ENCODE assay signal across 20 cellular contexts in the genomic region with DNA sequence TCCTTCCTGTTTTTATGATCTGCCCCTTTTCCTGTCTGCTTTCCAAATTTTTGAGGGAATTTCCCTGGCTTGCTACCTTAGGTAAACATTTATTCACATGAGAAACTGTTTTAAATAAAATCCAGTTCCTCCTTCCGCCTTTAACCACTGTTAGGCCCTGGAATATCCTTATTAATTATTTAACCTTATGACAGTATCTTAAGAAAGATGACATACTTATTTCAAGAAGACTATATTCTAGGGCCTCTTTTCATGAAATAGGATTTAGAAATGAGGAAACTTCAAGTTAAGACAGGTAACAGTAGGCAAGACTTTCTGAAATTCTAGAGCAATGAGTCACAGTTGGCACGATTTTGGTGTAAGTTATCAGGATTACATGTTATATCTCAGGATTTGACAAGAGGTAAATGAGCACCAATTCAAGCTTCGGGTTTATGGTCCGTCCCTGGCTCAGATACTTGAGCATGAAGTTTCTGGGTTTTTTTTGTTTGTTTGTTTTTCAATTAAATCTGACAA. TPM values are rescaled to one million over a fixed set of nuclear protein-coding genes. Genes with fewer than 3 reads are reported as not detected.
DNase-seq lines count a peak whose midpoint lies in the region; ATAC-seq and TF ChIP-seq lines count a peak whose summit lies in the region.
"Had no signal": no experiment of that assay in that cellular context is flagged by ENCODE, and none has a peak within 500 bp of the region (broad histone marks: within the 10 kb centered on the region; RNA-seq: fewer than 3 reads in every experiment).

No MANE protein-coding gene starts in this region.

- ATAC-seq in HG03460 (IDR thresholded peaks at IDR 0.05; ENCODE audit: unreplicated experiment) (no peak), GM18520 (IDR thresholded peaks at IDR 0.05; ENCODE audit: unreplicated experiment) (no peak)
- ATAC-seq: activated CD8-positive, alpha-beta memory T cell treated with anti-CD3 and anti-CD28 coated beads, Interleukin-2, amount 10 ng/mL, durations not matched to agents 7 days and 5 days; Right ventricle myocardium inferior had no signal

- H3K4me3 Mint-ChIP-seq in mesothelial cell of epicardium: no peak overlapping the region
- no peak overlapping the region for H3K4me3 Mint-ChIP-seq in activated CD4-positive, alpha-beta memory T cell treated with anti-CD3 and anti-CD28 coated beads for 36 hours
- H3K4me3 Mint-ChIP-seq: activated CD8-positive, alpha-beta memory T cell treated with anti-CD3 and anti-CD28 coated beads, Interleukin-2, amount 10 ng/mL, durations not matched to agents 7 days and 5 days; B cell; T-helper 1 cell treated with Interleukin-12 subunit alpha and Interleukin-12 subunit beta and Interleukin-4 antibody, amounts not matched to agents 30 μg/mL and 1 μg/mL, for 36 hours had no signal

- DNase-seq in Daoy (ENCODE audit: low read depth): peak; percentile 53
- DNase-seq in NCI-H226: peak; percentile 87
- peak; percentile 45 to 51 for DNase-seq in dermis microvascular lymphatic vessel endothelial cell (ENCODE audit: low read depth in 2 of 2)
- no peak for DNase-seq in mesothelial cell of epicardium (ENCODE audit: low spot score in 2 of 2, unreplicated experiment in 2 of 2)
- no peak for DNase-seq in activated CD4-positive, alpha-beta memory T cell treated with anti-CD3 and anti-CD28 coated beads for 36 hours
- DNase-seq in stimulated activated naive CD4-positive, alpha-beta T cell treated with Interleukin-2 at 50 U/mL for 16 hours (lab: John Stamatoyannopoulos, UW): no peak
- DNase-seq: activated CD8-positive, alpha-beta memory T cell treated with anti-CD3 and anti-CD28 coated beads, Interleukin-2, amount 10 ng/mL, durations not matched to agents 7 days and 5 days; amygdala; cortex of kidney; esophagus squamous epithelium; NCI-H1048; NCI-H2081; stimulated activated CD4-positive, alpha-beta T cell treated with anti-CD3 and anti-CD28 coated beads, Interleukin-4, amount 100 ng/mL, for 24 hours; stimulated activated CD8-positive, alpha-beta memory T cell treated with anti-CD3 and anti-CD28 coated beads, Interleukin-4, amount 100 ng/mL, for 48 hours; testis had no signal

- peaks cover 3% of the 10 kb centered on the region for H3K9me3 Mint-ChIP-seq in mesothelial cell of epicardium
- H3K9me3 Mint-ChIP-seq in activated CD4-positive, alpha-beta memory T cell treated with anti-CD3 and anti-CD28 coated beads for 36 hours: no peaks in the 10 kb centered on the region
- H3K9me3 Mint-ChIP-seq: T-helper 1 cell treated with Interleukin-12 subunit alpha and Interleukin-12 subunit beta and Interleukin-4 antibody, amounts not matched to agents 30 μg/mL and 1 μg/mL, for 36 hours had no signal

- H3K27me3 Mint-ChIP-seq in mesothelial cell of epicardium (ENCODE audit: low read depth): no peaks in the 10 kb centered on the region
- no peaks in the 10 kb centered on the region for H3K27me3 Mint-ChIP-seq in activated CD4-positive, alpha-beta memory T cell treated with anti-CD3 and anti-CD28 coated beads for 36 hours

- intact Hi-C loops in activated CD4-positive, alpha-beta memory T cell treated with anti-CD3 and anti-CD28 coated beads for 36 hours (cut with micrococcal nuclease): no loop called here

- CTCF ChIA-PET in activated CD4-positive, alpha-beta memory T cell treated with anti-CD3 and anti-CD28 coated beads for 36 hours (lab: Charles Lee): no interaction called here

- TF ChIP-seq CTCF in mesothelial cell of epicardium (IDR thresholded peaks at IDR 0.05; ENCODE audit: unreplicated experiment): no peak

- POLR2A ChIA-PET in activated CD4-positive, alpha-beta memory T cell treated with anti-CD3 and anti-CD28 coated beads for 36 hours (lab: Charles Lee): no interaction called here

- no peaks in the 10 kb centered on the region for H3K36me3 Mint-ChIP-seq in mesothelial cell of epicardium
- H3K36me3 Mint-ChIP-seq in activated CD4-positive, alpha-beta memory T cell treated with anti-CD3 and anti-CD28 coated beads for 36 hours: no peaks in the 10 kb centered on the region
- H3K36me3 Mint-ChIP-seq: activated CD8-positive, alpha-beta memory T cell treated with anti-CD3 and anti-CD28 coated beads, Interleukin-2, amount 10 ng/mL, durations not matched to agents 7 days and 5 days had no signal

- peaks cover 60% of the 10 kb centered on the region for H3K4me1 Mint-ChIP-seq in mesothelial cell of epicardium
- peaks cover 3% of the 10 kb centered on the region for H3K4me1 Mint-ChIP-seq in activated CD4-positive, alpha-beta memory T cell treated with anti-CD3 and anti-CD28 coated beads for 36 hours (ENCODE audit: low read depth)
- H3K4me1 Mint-ChIP-seq: activated CD8-positive, alpha-beta memory T cell treated with anti-CD3 and anti-CD28 coated beads, Interleukin-2, amount 10 ng/mL, durations not matched to agents 7 days and 5 days had no signal

- peak overlapping the region; percentile 81 for H3K27ac Mint-ChIP-seq in mesothelial cell of epicardium
- H3K27ac Mint-ChIP-seq in activated CD4-positive, alpha-beta memory T cell treated with anti-CD3 and anti-CD28 coated beads for 36 hours: no peak overlapping the region
- H3K27ac Mint-ChIP-seq: activated CD8-positive, alpha-beta memory T cell treated with anti-CD3 and anti-CD28 coated beads, Interleukin-2, amount 10 ng/mL, durations not matched to agents 7 days and 5 days; B cell; T-helper 1 cell treated with Interleukin-12 subunit alpha and Interleukin-12 subunit beta and Interleukin-4 antibody, amounts not matched to agents 30 μg/mL and 1 μg/mL, for 36 hours had no signal

RNA-seq across cellular contexts. Expression of a gene that starts 2.0 kb away (rescaled TPM):
- 1.0 and 1.2 TPM in 2 replicates for total RNA-seq in Daoy (2014; rRNA removed; shearing (Covaris generic))
- total RNA-seq in dermis microvascular lymphatic vessel endothelial cell: 20.7 and 47.6 TPM in 2 replicates
- 3.3 to 4.6 TPM (median 3.7 TPM) in 3 replicates for total RNA-seq in mesothelial cell of epicardium
- total RNA-seq in activated CD4-positive, alpha-beta memory T cell treated with anti-CD3 and anti-CD28 coated beads for 36 hours: not detected
- total RNA-seq: activated CD8-positive, alpha-beta memory T cell treated with anti-CD3 and anti-CD28 coated beads, Interleukin-2, amount 10 ng/mL, durations not matched to agents 7 days and 5 days; B cell; Right ventricle myocardium inferior had no signal

Comparison
In these comparisons a context has a peak if more than half of its experiments do, and no peak if none do; other contexts are left out.
1. DNase-seq: peak in Daoy (single experiment), NCI-H226 (single experiment) and dermis microvascular lymphatic vessel endothelial cell (2 of 2); none in mesothelial cell of epicardium (0 of 2), activated CD4-positive, alpha-beta memory T cell treated with anti-CD3 and anti-CD28 coated beads for 36 hours (single experiment) and stimulated activated naive CD4-positive, alpha-beta T cell treated with Interleukin-2 at 50 U/mL for 16 hours (single experiment).